Comparison of ENCODE assay signal across 15 cellular contexts in genomic region chr3:113254171-113254947, GRCh38. TPM values are rescaled to one million over a fixed set of nuclear protein-coding genes. Genes with fewer than 3 reads are reported as not detected.
A peak's percentile ranks its signal among the peaks of the same experiment; 100 is the strongest.
DNase-seq lines count a peak whose midpoint lies in the region; ATAC-seq and TF ChIP-seq lines count a peak whose summit lies in the region.
"Had no signal": no experiment of that assay in that cellular context is flagged by ENCODE, and none has a peak within 500 bp of the region (broad histone marks: within the 10 kb centered on the region; RNA-seq: fewer than 3 reads in every experiment).

No MANE protein-coding gene starts in this region.

- peak; percentile 16 for DNase-seq in NB4 (ENCODE audit: low read depth)
- no peak for DNase-seq in endodermal cell
- DNase-seq in mesothelial cell of epicardium (ENCODE audit: low spot score in 2 of 2, unreplicated experiment in 2 of 2): no peak
- DNase-seq in suprapubic skin (ENCODE audit: low spot score in 2 of 2): no peak
- no peak for DNase-seq in activated CD4-positive, alpha-beta T cell treated with anti-CD3 and anti-CD28 coated beads, Interleukin-2, amount 10 ng/mL, durations not matched to agents 7 days and 5 days
- DNase-seq in NCI-H2107 (lab: John Stamatoyannopoulos, UW): no peak
- DNase-seq in natural killer cell treated with Interleukin-12 subunit alpha and Interleukin-12 subunit beta and Interleukin-15 and Interleukin-18, amount 100 ng/mL, for 72 hours (ENCODE audit: low spot score): no peak
- no peak for DNase-seq in GM13977 (ENCODE audit: low spot score)
- DNase-seq: activated CD4-positive, alpha-beta T cell treated with anti-CD3 and anti-CD28 coated beads for 36 hours; CD4-positive, CD25-positive, alpha-beta regulatory T cell; HFFc6; retina had no signal

- H3K4me3 ChIP-seq in NB4 (ENCODE audit: low read depth, low read length): no peak overlapping the region
- H3K4me3 ChIP-seq in endodermal cell (ENCODE audit: low read length): no peak overlapping the region
- no peak overlapping the region for H3K4me3 ChIP-seq in suprapubic skin
- H3K4me3 ChIP-seq: lung had no signal

- H3K27ac ChIP-seq in endodermal cell (ENCODE audit: low read depth, low read length) (peak overlapping the region; percentile 71), suprapubic skin (peak overlapping the region; percentile 73)

- no peaks in the 10 kb centered on the region for H3K36me3 ChIP-seq in endodermal cell (ENCODE audit: control insufficient read depth, insufficient read depth, low read length)
- H3K36me3 ChIP-seq in suprapubic skin: peaks cover 31% of the 10 kb centered on the region

- TF ChIP-seq CTCF in NB4 (IDR thresholded peaks at IDR 0.05; ENCODE audit: low read depth, low read length) (no peak), endodermal cell (conservative IDR thresholded peaks at IDR 0.05) (no peak), mesothelial cell of epicardium (IDR thresholded peaks at IDR 0.05; ENCODE audit: unreplicated experiment) (no peak), suprapubic skin (IDR thresholded peaks at IDR 0.05) (no peak), GM13977 (IDR thresholded peaks at IDR 0.05; ENCODE audit: extremely low read depth, insufficient read depth, missing control alignments) (no peak)

- H3K9ac ChIP-seq in endodermal cell (ENCODE audit: extremely low read depth, low read length, poor library complexity, severe bottlenecking): no peak overlapping the region

- H3K4me3 Mint-ChIP-seq in endodermal cell: no peak overlapping the region
- H3K4me3 Mint-ChIP-seq in mesothelial cell of epicardium: no peak overlapping the region
- no peak overlapping the region for H3K4me3 Mint-ChIP-seq in activated CD4-positive, alpha-beta T cell treated with anti-CD3 and anti-CD28 coated beads, Interleukin-2, amount 10 ng/mL, durations not matched to agents 7 days and 5 days
- H3K4me3 Mint-ChIP-seq in natural killer cell treated with Interleukin-12 subunit alpha and Interleukin-12 subunit beta and Interleukin-15 and Interleukin-18, amount 100 ng/mL, for 72 hours: no peak overlapping the region
- H3K4me3 Mint-ChIP-seq: activated CD4-positive, alpha-beta T cell treated with anti-CD3 and anti-CD28 coated beads for 36 hours; activated T-helper 17 cell treated with anti-CD3 and anti-CD28 coated beads, Interleukin-2, amount 50 U/mL, for 72 hours; HFFc6; stimulated activated naive CD8-positive, alpha-beta T cell treated with anti-CD3 and anti-CD28 coated beads, Interleukin-15, Interleukin-2, amounts not matched to agents 100 ng/mL and 50 ng/mL, for 24 hours had no signal

- WGBS in endodermal cell (ENCODE audit: insufficient coverage in 1 of 2, insufficient read length in 1 of 2), 2 experiments: 88 to 92% methylated on average over 5 to 14 of the region's 14 CpGs
- WGBS in suprapubic skin: 32% methylated on average over 14 of the region's 14 CpGs

- H3K36me3 Mint-ChIP-seq in endodermal cell (ENCODE audit: low read depth) (peaks cover 10% of the 10 kb centered on the region), mesothelial cell of epicardium (peaks cover 52% of the 10 kb centered on the region)
- H3K36me3 Mint-ChIP-seq in activated CD4-positive, alpha-beta T cell treated with anti-CD3 and anti-CD28 coated beads, Interleukin-2, amount 10 ng/mL, durations not matched to agents 7 days and 5 days (ENCODE audit: low read depth): no peaks in the 10 kb centered on the region
- H3K36me3 Mint-ChIP-seq in natural killer cell treated with Interleukin-12 subunit alpha and Interleukin-12 subunit beta and Interleukin-15 and Interleukin-18, amount 100 ng/mL, for 72 hours: no peaks in the 10 kb centered on the region
- H3K36me3 Mint-ChIP-seq: CD4-positive, CD25-positive, alpha-beta regulatory T cell had no signal

- in situ Hi-C loops in GM13977 (cut with MboI; ENCODE audit: low pct_unique_long_range_greater_than_20kb, low sequenced_read_pairs, unreplicated experiment): no loop called here

- TF ChIP-seq POLR2A in NB4 (IDR thresholded peaks at IDR 0.05; ENCODE audit: extremely low read depth, insufficient read length) (no peak), suprapubic skin (IDR thresholded peaks at IDR 0.05) (no peak)

- CTCF ChIA-PET in activated CD4-positive, alpha-beta T cell treated with anti-CD3 and anti-CD28 coated beads, Interleukin-2, amount 10 ng/mL, durations not matched to agents 7 days and 5 days (lab: Charles Lee): no interaction called here

- H3K9me3 Mint-ChIP-seq in endodermal cell (no peaks in the 10 kb centered on the region), mesothelial cell of epicardium (no peaks in the 10 kb centered on the region)
- H3K9me3 Mint-ChIP-seq in activated CD4-positive, alpha-beta T cell treated with anti-CD3 and anti-CD28 coated beads, Interleukin-2, amount 10 ng/mL, durations not matched to agents 7 days and 5 days: no peaks in the 10 kb centered on the region
- no peaks in the 10 kb centered on the region for H3K9me3 Mint-ChIP-seq in natural killer cell treated with Interleukin-12 subunit alpha and Interleukin-12 subunit beta and Interleukin-15 and Interleukin-18, amount 100 ng/mL, for 72 hours
- H3K9me3 Mint-ChIP-seq: activated T-helper 17 cell treated with anti-CD3 and anti-CD28 coated beads, Interleukin-2, amount 50 U/mL, for 72 hours; HFFc6; stimulated activated naive CD8-positive, alpha-beta T cell treated with anti-CD3 and anti-CD28 coated beads, Interleukin-15, Interleukin-2, amounts not matched to agents 100 ng/mL and 50 ng/mL, for 24 hours had no signal

- H3K27me3 Mint-ChIP-seq in endodermal cell (ENCODE audit: insufficient read depth) (peaks cover 9% of the 10 kb centered on the region), mesothelial cell of epicardium (ENCODE audit: low read depth) (no peaks in the 10 kb centered on the region)
- H3K27me3 Mint-ChIP-seq in activated CD4-positive, alpha-beta T cell treated with anti-CD3 and anti-CD28 coated beads, Interleukin-2, amount 10 ng/mL, durations not matched to agents 7 days and 5 days: no peaks in the 10 kb centered on the region
- H3K27me3 Mint-ChIP-seq in natural killer cell treated with Interleukin-12 subunit alpha and Interleukin-12 subunit beta and Interleukin-15 and Interleukin-18, amount 100 ng/mL, for 72 hours: peaks cover 12 to 16% of the 10 kb centered on the region in 2 donors
- H3K27me3 Mint-ChIP-seq: activated CD4-positive, alpha-beta T cell treated with anti-CD3 and anti-CD28 coated beads for 36 hours; stimulated activated naive CD8-positive, alpha-beta T cell treated with anti-CD3 and anti-CD28 coated beads, Interleukin-15, Interleukin-2, amounts not matched to agents 100 ng/mL and 50 ng/mL, for 24 hours had no signal

- POLR2A ChIA-PET in activated CD4-positive, alpha-beta T cell treated with anti-CD3 and anti-CD28 coated beads, Interleukin-2, amount 10 ng/mL, durations not matched to agents 7 days and 5 days (lab: Charles Lee): no interaction called here

- H3K4me1 Mint-ChIP-seq in endodermal cell (peaks cover 18% of the 10 kb centered on the region), mesothelial cell of epicardium (peaks cover 13% of the 10 kb centered on the region)
- no peaks in the 10 kb centered on the region for H3K4me1 Mint-ChIP-seq in activated CD4-positive, alpha-beta T cell treated with anti-CD3 and anti-CD28 coated beads, Interleukin-2, amount 10 ng/mL, durations not matched to agents 7 days and 5 days
- no peaks in the 10 kb centered on the region for H3K4me1 Mint-ChIP-seq in natural killer cell treated with Interleukin-12 subunit alpha and Interleukin-12 subunit beta and Interleukin-15 and Interleukin-18, amount 100 ng/mL, for 72 hours (ENCODE audit: low read depth in 2 of 2)
- H3K4me1 Mint-ChIP-seq: activated CD4-positive, alpha-beta T cell treated with anti-CD3 and anti-CD28 coated beads for 36 hours; activated T-helper 17 cell treated with anti-CD3 and anti-CD28 coated beads, Interleukin-2, amount 50 U/mL, for 72 hours; CD4-positive, CD25-positive, alpha-beta regulatory T cell had no signal

- no peak for ATAC-seq in natural killer cell treated with Interleukin-12 subunit alpha and Interleukin-12 subunit beta and Interleukin-15 and Interleukin-18, amount 100 ng/mL, for 72 hours
- ATAC-seq: activated CD4-positive, alpha-beta T cell treated with anti-CD3 and anti-CD28 coated beads for 36 hours; activated T-helper 17 cell treated with anti-CD3 and anti-CD28 coated beads, Interleukin-2, amount 50 U/mL, for 72 hours had no signal

- peaks cover 17% of the 10 kb centered on the region for H3K27me3 ChIP-seq in endodermal cell (ENCODE audit: control insufficient read depth, insufficient read depth, low read length, poor library complexity, severe bottlenecking)
- no peaks in the 10 kb centered on the region for H3K27me3 ChIP-seq in suprapubic skin

- TF ChIP-seq EP300 in suprapubic skin (IDR thresholded peaks at IDR 0.05): no peak

- H3K9me3 ChIP-seq in endodermal cell (ENCODE audit: control insufficient read depth, low read length) (no peaks in the 10 kb centered on the region), suprapubic skin (no peaks in the 10 kb centered on the region)

- no peak overlapping the region for H3K27ac Mint-ChIP-seq in endodermal cell
- H3K27ac Mint-ChIP-seq in mesothelial cell of epicardium: peak overlapping the region; percentile 77
- no peak overlapping the region for H3K27ac Mint-ChIP-seq in activated CD4-positive, alpha-beta T cell treated with anti-CD3 and anti-CD28 coated beads, Interleukin-2, amount 10 ng/mL, durations not matched to agents 7 days and 5 days
- H3K27ac Mint-ChIP-seq in natural killer cell treated with Interleukin-12 subunit alpha and Interleukin-12 subunit beta and Interleukin-15 and Interleukin-18, amount 100 ng/mL, for 72 hours: peak overlapping the region in 1 of 2 donors; percentile 8
- H3K27ac Mint-ChIP-seq: activated CD4-positive, alpha-beta T cell treated with anti-CD3 and anti-CD28 coated beads for 36 hours; activated T-helper 17 cell treated with anti-CD3 and anti-CD28 coated beads, Interleukin-2, amount 50 U/mL, for 72 hours; CD4-positive, CD25-positive, alpha-beta regulatory T cell; stimulated activated naive CD8-positive, alpha-beta T cell treated with anti-CD3 and anti-CD28 coated beads, Interleukin-15, Interleukin-2, amounts not matched to agents 100 ng/mL and 50 ng/mL, for 24 hours had no signal

- H3K4me1 ChIP-seq in endodermal cell (ENCODE audit: control insufficient read depth, insufficient read depth, low read length) (no peaks in the 10 kb centered on the region), suprapubic skin (peaks cover 34% of the 10 kb centered on the region)

RNA-seq across cellular contexts. Expression of gene BOC, which starts 43.0 kb away (rescaled TPM):
- total RNA-seq in endodermal cell (10 to 100 TPM in 1 of 2 donors, 1 to 10 TPM in 1; 9.8 to 12.3 TPM), mesothelial cell of epicardium (76.1 to 85.3 TPM (median 79.3 TPM) in 3 replicates), suprapubic skin (100 to 1,000 TPM in 2 of 4 donors, 10 to 100 TPM in 2; 75.6 to 159 (median 105) TPM)
- 207 TPM for polyA plus RNA-seq in endodermal cell (2013, experiment 1 of 2)
- polyA plus RNA-seq in endodermal cell (2013, experiment 2 of 2): 163 TPM
- not detected for total RNA-seq in activated CD4-positive, alpha-beta T cell treated with anti-CD3 and anti-CD28 coated beads, Interleukin-2, amount 10 ng/mL, durations not matched to agents 7 days and 5 days
- 1 to 10 TPM in 1 of 2 donors, not detected in 1; 1.5 TPM for total RNA-seq in natural killer cell treated with Interleukin-12 subunit alpha and Interleukin-12 subunit beta and Interleukin-15 and Interleukin-18, amount 100 ng/mL, for 72 hours
- total RNA-seq: CD4-positive, CD25-positive, alpha-beta regulatory T cell had no signal
- polyA plus RNA-seq: CD4-positive, CD25-positive, alpha-beta regulatory T cell had no signal

Comparison
In these comparisons a context has a peak if more than half of its experiments do, and no peak if none do; other contexts are left out.
1. RNA of gene BOC, which starts 43.0 kb away (total RNA-seq): 75.6 to 159 TPM in suprapubic skin, 76.1 to 85.3 TPM in mesothelial cell of epicardium and 9.8 to 12.3 TPM in endodermal cell; 1.5 TPM in natural killer cell treated with Interleukin-12 subunit alpha and Interleukin-12 subunit beta and Interleukin-15 and Interleukin-18, amount 100 ng/mL, for 72 hours and not detected in activated CD4-positive, alpha-beta T cell treated with anti-CD3 and anti-CD28 coated beads, Interleukin-2, amount 10 ng/mL, durations not matched to agents 7 days and 5 days; every median in the first group is over 4 times any median in the second.